ENCODE assay signal across 12 cellular contexts in genomic region chr16:19517424-19518089, GRCh38. TPM values are rescaled to one million over a fixed set of nuclear protein-coding genes. Genes with fewer than 3 reads are reported as not detected.
DNase-seq lines count a peak whose midpoint lies in the region; ATAC-seq, FAIRE-seq and TF ChIP-seq lines count a peak whose summit lies in the region.
"Had no signal": no experiment of that assay in that cellular context is flagged by ENCODE, and none has a peak within 500 bp of the region (broad histone marks: within the 10 kb centered on the region; RNA-seq: fewer than 3 reads in every experiment).

No MANE protein-coding gene starts in this region.

- in situ Hi-C loops in GM12878 (cut with MboI) = no loop called here

- H3K4me3 Mint-ChIP-seq in activated CD4-positive, alpha-beta T cell treated with anti-CD3 and anti-CD28 coated beads, Interleukin-2, amount 10 ng/mL, durations not matched to agents 7 days and 5 days = no peak overlapping the region

- peaks cover 37% of the 10 kb centered on the region for H3K36me3 Mint-ChIP-seq in activated CD4-positive, alpha-beta T cell treated with anti-CD3 and anti-CD28 coated beads, Interleukin-2, amount 10 ng/mL, durations not matched to agents 7 days and 5 days (ENCODE audit: low read depth)

- no peaks in the 10 kb centered on the region for H3K27me3 ChIP-seq in GM12878 (replicated peaks in 1 of 2; ENCODE audit: control insufficient read depth in 2 of 2, insufficient read depth in 2 of 2, low read length in 1 of 2)

- H4K20me1 ChIP-seq in GM12878 (ENCODE audit: control insufficient read depth, insufficient read depth) = no peaks in the 10 kb centered on the region
- no peaks in the 10 kb centered on the region for H4K20me1 ChIP-seq in OCI-LY7 (ENCODE audit: insufficient read depth, low read length)

- H3K9me3 Mint-ChIP-seq in activated CD4-positive, alpha-beta T cell treated with anti-CD3 and anti-CD28 coated beads, Interleukin-2, amount 10 ng/mL, durations not matched to agents 7 days and 5 days = no peaks in the 10 kb centered on the region

- peaks cover 0 to 10% of the 10 kb centered on the region in 2 experiments; a peak in 2 of 4 replicates for H3K36me3 ChIP-seq in GM12878 (ENCODE audit: control insufficient read depth in 2 of 2, insufficient read depth in 2 of 2, low read length in 1 of 2)
- peaks cover 56% of the 10 kb centered on the region for H3K36me3 ChIP-seq in OCI-LY7 (ENCODE audit: insufficient read depth, low read length)

- peak overlapping the region; percentile 10 for H3K27ac Mint-ChIP-seq in activated CD4-positive, alpha-beta T cell treated with anti-CD3 and anti-CD28 coated beads, Interleukin-2, amount 10 ng/mL, durations not matched to agents 7 days and 5 days

- POLR2A ChIA-PET in activated CD4-positive, alpha-beta T cell treated with anti-CD3 and anti-CD28 coated beads, Interleukin-2, amount 10 ng/mL, durations not matched to agents 7 days and 5 days (lab: Charles Lee) = no interaction called here
- POLR2A ChIA-PET in GM12878 (lab: Charles Lee) (interaction anchor here (0.6 kb wide), 1 partner anchor 426 kb away, joined by 5 read pairs; no protein-coding TSS in a partner anchor), OCI-LY7 (lab: Charles Lee) (no interaction called here)

- no peaks in the 10 kb centered on the region for H3K9me2 ChIP-seq in OCI-LY7 (ENCODE audit: insufficient read depth, low read length)

- peaks cover 50% of the 10 kb centered on the region for H3K4me1 Mint-ChIP-seq in activated CD4-positive, alpha-beta T cell treated with anti-CD3 and anti-CD28 coated beads, Interleukin-2, amount 10 ng/mL, durations not matched to agents 7 days and 5 days

- SMC1A ChIA-PET in GM12878 (lab: Charles Lee; ENCODE audit: uncharacterized antibody, unreplicated experiment) = interaction anchor here (0.9 to 1.7 kb wide), 4 partner anchors 9 to 129 kb away, joined by 3 to 5 read pairs (median 4); no protein-coding TSS in a partner anchor

- H3K4me1 ChIP-seq in GM12878 (ENCODE audit: control insufficient read depth, insufficient read depth, low read length) (peaks cover 7% of the 10 kb centered on the region), OCI-LY7 (ENCODE audit: insufficient read depth, low read length, poor library complexity, severe bottlenecking) (peaks cover 26% of the 10 kb centered on the region)

- no peak for TF ChIP-seq RAD21 in GM12878 (IDR thresholded peaks at IDR 0.05; ENCODE audit: insufficient read depth, low read depth, low read length)

- intact Hi-C loops in GM12878 (cut with micrococcal nuclease; ENCODE audit: unreplicated experiment) (no loop called here), OCI-LY7 (cut with micrococcal nuclease; ENCODE audit: unreplicated experiment) (no loop called here)

- no peak overlapping the region for H2AFZ ChIP-seq in GM12878 (ENCODE audit: control insufficient read depth, low read depth, low read length)
- no peak overlapping the region for H2AFZ ChIP-seq in OCI-LY7 (ENCODE audit: low read length)

- TF ChIP-seq CTCF in GM12878 (IDR thresholded peaks at IDR 0.05 in 2 of 3, conservative IDR thresholded peaks at IDR 0.05 in 1 of 3; ENCODE audit: control insufficient read depth in 2 of 3, extremely low read depth in 1 of 3, insufficient read depth in 1 of 3, low read depth in 3 of 3, low read length in 3 of 3) (no peak), OCI-LY7 (conservative IDR thresholded peaks at IDR 0.05; ENCODE audit: low read length) (no peak)

- no peaks in the 10 kb centered on the region for H3K27me3 Mint-ChIP-seq in activated CD4-positive, alpha-beta T cell treated with anti-CD3 and anti-CD28 coated beads, Interleukin-2, amount 10 ng/mL, durations not matched to agents 7 days and 5 days

- no peak for DNase-seq in activated CD4-positive, alpha-beta T cell treated with anti-CD3 and anti-CD28 coated beads, Interleukin-2, amount 10 ng/mL, durations not matched to agents 7 days and 5 days
- no peak for DNase-seq in activated CD4-positive, alpha-beta T cell treated with anti-CD3 and anti-CD28 coated beads, Interleukin-2, amount 50 U/mL, for 48 hours
- DNase-seq in NCI-H2196 treated with DMSO at 0.1 percent for 48 hours (lab: John Stamatoyannopoulos, UW; ENCODE audit: unreplicated experiment) = peak; percentile 22
- no peak for DNase-seq in GM12878 (ENCODE audit: low read depth, low spot score)
- DNase-seq in renal cortical epithelial cell (ENCODE audit: low read depth) = peak; percentile 85
- no peak for DNase-seq in OCI-LY7 (ENCODE audit: low spot score)
- DNase-seq in stimulated activated CD8-positive, alpha-beta memory T cell treated with anti-CD3 and anti-CD28 coated beads, Interleukin-4, amount 100 ng/mL, for 48 hours = no peak
- no peak for DNase-seq in COLO829 (ENCODE audit: low spot score)
- DNase-seq: GF-D8, NCI-H526, right cardiac atrium had no signal

- H3K27ac ChIP-seq in GM12878 (ENCODE audit: control insufficient read depth, insufficient read depth) (no peak overlapping the region), OCI-LY7 (ENCODE audit: low read depth, low read length, poor library complexity, severe bottlenecking) (no peak overlapping the region)

- 0 out of 3 replicates have a peak, but pooled peaks cover 2% of the 10 kb centered on the region for H3K9me3 ChIP-seq in GM12878 (replicated peaks; ENCODE audit: control insufficient read depth, insufficient read depth, low read length)
- no peaks in the 10 kb centered on the region for H3K9me3 ChIP-seq in OCI-LY7 (ENCODE audit: low read length)

- H3K4me3 ChIP-seq in GM12878 (peak overlapping the region; percentile 10; the same call in 1 of the 2 replicates), OCI-LY7 (ENCODE audit: low read depth, low read length, poor library complexity, severe bottlenecking) (no peak overlapping the region)

- H3K9ac ChIP-seq in GM12878 (ENCODE audit: control insufficient read depth, insufficient read depth, low read length) = no peak overlapping the region

- H3K79me2 ChIP-seq in GM12878 (ENCODE audit: control insufficient read depth, insufficient read depth, low read length) = peaks cover 39% of the 10 kb centered on the region
- H3K79me2 ChIP-seq in OCI-LY7 (ENCODE audit: insufficient read depth, low read depth, low read length) = peaks cover 38% of the 10 kb centered on the region

- peak overlapping the region; percentile 62 for H3K4me2 ChIP-seq in GM12878 (ENCODE audit: control insufficient read depth, insufficient read depth)
- H3K4me2 ChIP-seq in OCI-LY7 (ENCODE audit: low read length) = no peak overlapping the region

- TF ChIP-seq POLR2A in GM12878 (IDR thresholded peaks at IDR 0.05; ENCODE audit: low read depth, low read length) = no peak

- ATAC-seq in GM12878 = peak; percentile 26
- ATAC-seq: right cardiac atrium had no signal

- FAIRE-seq in GM12878 (lab: Jason Lieb, UNC) = no peak
- FAIRE-seq: urothelium cell line had no signal

- TF ChIP-seq EP300 in GM12878 (IDR thresholded peaks at IDR 0.05; ENCODE audit: borderline replicate concordance in 1 of 2, control insufficient read depth in 1 of 2, low read depth in 2 of 2, low read length in 2 of 2) = no peak

- 66% methylated on average over 7 of the region's 8 CpGs for WGBS in GM12878 (ENCODE audit: insufficient coverage, insufficient replicate concordance, low lambda C conversion rate, missing lambda C conversion rate)

- RAD21 ChIA-PET in GM12878 (lab: Charles Lee; ENCODE audit: unreplicated experiment) = interaction anchor here (1.7 to 2.5 kb wide), 2 partner anchors 15 to 38 kb away, joined by 4 to 7 read pairs; partner anchors contain the start of gene VPS35L

- CTCF ChIA-PET in activated CD4-positive, alpha-beta T cell treated with anti-CD3 and anti-CD28 coated beads, Interleukin-2, amount 10 ng/mL, durations not matched to agents 7 days and 5 days (lab: Charles Lee) = interaction anchor here (0.6 to 2.2 kb wide), 3 partner anchors 27 to 385 kb away, joined by 3 to 4 read pairs (median 4); no protein-coding TSS in a partner anchor
- CTCF ChIA-PET in GM12878 (lab: Yijun Ruan, JAX) = interaction anchor here (1.6 to 4.5 kb wide), 4 partner anchors 11 to 128 kb away, joined by 4 to 23 read pairs (median 14); no protein-coding TSS in a partner anchor
- CTCF ChIA-PET in OCI-LY7 (lab: Charles Lee; ENCODE audit: unreplicated experiment) = no interaction called here

- BruUV-seq in GM12878 (replicated peaks; lab: Mats Ljungman, UMichigan) = no TSS peak
- BruUV-seq in OCI-LY7 (replicated peaks; lab: Mats Ljungman, UMichigan) = no TSS peak

RNA-seq across cellular contexts. Expression of gene GDE1, which starts 4.3 kb away (rescaled TPM):
- 10 to 100 TPM; 22.9 to 24.6 TPM for total RNA-seq in activated CD4-positive, alpha-beta T cell treated with anti-CD3 and anti-CD28 coated beads, Interleukin-2, amount 10 ng/mL, durations not matched to agents 7 days and 5 days
- total RNA-seq in GM12878 (2013; cell fraction: nucleolus; rRNA removed) = 22.9 and 26.4 TPM in 2 replicates
- 19.9 and 23.3 TPM in 2 replicates for total RNA-seq in GM12878 (2014; rRNA removed)
- 20.6 and 20.8 TPM in 2 replicates for total RNA-seq in GM12878 (2014; rRNA removed; fragmentation: Illumina TruSeq; extraction: Trizol)
- total RNA-seq in GM12878 (2021) = 23.0 and 26.7 TPM in 2 replicates
- polyA plus RNA-seq in GM12878 (2011; ENCODE audit: low read depth) = 18.0 TPM
- 19.9 and 23.3 TPM in 2 replicates for polyA plus RNA-seq in GM12878 (2011; rRNA removed)
- polyA plus RNA-seq in GM12878 (2011; cell fraction: cytosol; rRNA removed) = 16.1 and 17.2 TPM in 2 replicates
- 9.2 and 10.0 TPM in 2 replicates for polyA plus RNA-seq in GM12878 (2011; cell fraction: nucleus; rRNA removed)
- polyA plus RNA-seq in GM12878 (2012) = 17.7 and 17.8 TPM in 2 replicates
- polyA plus RNA-seq in GM12878 (2014; fragmentation: Illumina TruSeq; extraction: Trizol) = 25.0 and 31.2 TPM in 2 replicates
- polyA plus RNA-seq in GM12878 (2014; fragmentation: Nextera tagmentation; extraction: Ambion mirVana) = 10 to 100 TPM; 14.8 to 17.3 TPM
- 21.3 and 22.0 TPM in 2 replicates for polyA plus RNA-seq in GM12878 (2014; rRNA removed)
- 10 to 100 TPM; 29.6 to 31.8 TPM for polyA plus RNA-seq in GM12878 (2016; fragmentation: Nextera tagmentation; extraction: Ambion mirVana)
- 11.3 and 13.0 TPM in 2 replicates for polyA minus RNA-seq in GM12878 (2011; rRNA and poly(A)+ RNA removed)
- polyA minus RNA-seq in GM12878 (2011; cell fraction: cytosol; rRNA and poly(A)+ RNA removed) = 4.0 and 4.4 TPM in 2 replicates
- 8.6 and 15.5 TPM in 2 replicates for polyA minus RNA-seq in GM12878 (2011; cell fraction: nucleus; rRNA and poly(A)+ RNA removed)
- 84.7 and 124 TPM in 2 replicates for total RNA-seq in renal cortical epithelial cell
- 18.5 and 23.4 TPM in 2 replicates for total RNA-seq in OCI-LY7 (2014; rRNA removed; shearing (Covaris generic))
- total RNA-seq in OCI-LY7 (2022) = 30.8 and 33.5 TPM in 2 replicates

RNA-seq across cellular contexts. Expression of gene CCP110, which starts 6.2 kb away (rescaled TPM):
- 10 to 100 TPM; 35.9 to 50.6 TPM for total RNA-seq in activated CD4-positive, alpha-beta T cell treated with anti-CD3 and anti-CD28 coated beads, Interleukin-2, amount 10 ng/mL, durations not matched to agents 7 days and 5 days
- 93.0 and 99.0 TPM in 2 replicates for total RNA-seq in GM12878 (2013; cell fraction: nucleolus; rRNA removed)
- total RNA-seq in GM12878 (2014; rRNA removed) (24.3 and 26.8 TPM in 2 replicates), GM12878 (2014; rRNA removed; fragmentation: Illumina TruSeq; extraction: Trizol) (28.2 and 29.3 TPM in 2 replicates), GM12878 (2021) (18.7 and 25.1 TPM in 2 replicates), renal cortical epithelial cell (7.5 and 19.4 TPM in 2 replicates), OCI-LY7 (2022) (38.4 and 49.9 TPM in 2 replicates)
- 9.8 TPM for polyA plus RNA-seq in GM12878 (2011; ENCODE audit: low read depth)
- polyA plus RNA-seq in GM12878 (2011; rRNA removed) (34.7 and 50.9 TPM in 2 replicates), GM12878 (2014; fragmentation: Illumina TruSeq; extraction: Trizol) (32.8 and 37.3 TPM in 2 replicates), GM12878 (2014; fragmentation: Nextera tagmentation; extraction: Ambion mirVana) (1 to 10 TPM; 6.4 to 7.9 TPM), GM12878 (2014; rRNA removed) (18.6 and 19.6 TPM in 2 replicates), GM12878 (2016; fragmentation: Nextera tagmentation; extraction: Ambion mirVana) (10 to 100 TPM; 35.0 to 38.1 TPM)
- 13.0 and 13.3 TPM in 2 replicates for polyA plus RNA-seq in GM12878 (2011; cell fraction: cytosol; rRNA removed)
- 21.2 and 27.5 TPM in 2 replicates for polyA plus RNA-seq in GM12878 (2011; cell fraction: nucleus; rRNA removed)
- 12.2 and 18.4 TPM in 2 replicates for polyA plus RNA-seq in GM12878 (2012)
- polyA minus RNA-seq in GM12878 (2011; rRNA and poly(A)+ RNA removed) = 15.6 and 23.2 TPM in 2 replicates
- polyA minus RNA-seq in GM12878 (2011; cell fraction: cytosol; rRNA and poly(A)+ RNA removed) = 12.2 and 16.0 TPM in 2 replicates
- 18.3 and 27.0 TPM in 2 replicates for polyA minus RNA-seq in GM12878 (2011; cell fraction: nucleus; rRNA and poly(A)+ RNA removed)
- total RNA-seq in OCI-LY7 (2014; rRNA removed; shearing (Covaris generic)) = 22.6 and 29.2 TPM in 2 replicates

RNA-seq across cellular contexts. Expression of gene VPS35L, which starts 37.9 kb away (rescaled TPM):
- 10 to 100 TPM; 59.3 to 59.6 TPM for total RNA-seq in activated CD4-positive, alpha-beta T cell treated with anti-CD3 and anti-CD28 coated beads, Interleukin-2, amount 10 ng/mL, durations not matched to agents 7 days and 5 days
- 85.6 and 87.7 TPM in 2 replicates for total RNA-seq in GM12878 (2013; cell fraction: nucleolus; rRNA removed)
- total RNA-seq in GM12878 (2014; rRNA removed) (22.1 and 22.5 TPM in 2 replicates), GM12878 (2014; rRNA removed; fragmentation: Illumina TruSeq; extraction: Trizol) (27.3 and 27.8 TPM in 2 replicates), GM12878 (2021) (35.7 and 42.3 TPM in 2 replicates), renal cortical epithelial cell (26.0 and 49.0 TPM in 2 replicates), OCI-LY7 (2022) (59.9 and 65.2 TPM in 2 replicates)
- polyA plus RNA-seq in GM12878 (2011; ENCODE audit: low read depth) = 10.7 TPM
- polyA plus RNA-seq in GM12878 (2011; rRNA removed) (14.9 TPM in 2 replicates), GM12878 (2014; fragmentation: Illumina TruSeq; extraction: Trizol) (34.3 and 34.4 TPM in 2 replicates), GM12878 (2014; fragmentation: Nextera tagmentation; extraction: Ambion mirVana) (10 to 100 TPM; 15.2 to 20.2 TPM), GM12878 (2014; rRNA removed) (23.6 and 24.8 TPM in 2 replicates), GM12878 (2016; fragmentation: Nextera tagmentation; extraction: Ambion mirVana) (10 to 100 TPM; 43.6 to 44.1 TPM)
- polyA plus RNA-seq in GM12878 (2011; cell fraction: cytosol; rRNA removed) = 20.3 and 23.6 TPM in 2 replicates
- polyA plus RNA-seq in GM12878 (2011; cell fraction: nucleus; rRNA removed) = 34.6 and 36.1 TPM in 2 replicates
- 13.1 and 15.7 TPM in 2 replicates for polyA plus RNA-seq in GM12878 (2012)
- 52.6 and 55.4 TPM in 2 replicates for polyA minus RNA-seq in GM12878 (2011; rRNA and poly(A)+ RNA removed)
- 15.5 and 21.2 TPM in 2 replicates for polyA minus RNA-seq in GM12878 (2011; cell fraction: cytosol; rRNA and poly(A)+ RNA removed)
- polyA minus RNA-seq in GM12878 (2011; cell fraction: nucleus; rRNA and poly(A)+ RNA removed) = 42.8 and 57.3 TPM in 2 replicates
- 13.1 and 16.5 TPM in 2 replicates for total RNA-seq in OCI-LY7 (2014; rRNA removed; shearing (Covaris generic))

Comparison
In these comparisons a context has a peak if more than half of its experiments do, and no peak if none do; other contexts are left out.
1. DNase-seq: peak in NCI-H2196 treated with DMSO at 0.1 percent for 48 hours (single experiment) and renal cortical epithelial cell (single experiment); none in activated CD4-positive, alpha-beta T cell treated with anti-CD3 and anti-CD28 coated beads, Interleukin-2, amount 10 ng/mL, durations not matched to agents 7 days and 5 days (single experiment), activated CD4-positive, alpha-beta T cell treated with anti-CD3 and anti-CD28 coated beads, Interleukin-2, amount 50 U/mL, for 48 hours (0 of 2), GM12878 (single experiment), OCI-LY7 (single experiment), stimulated activated CD8-positive, alpha-beta memory T cell treated with anti-CD3 and anti-CD28 coated beads, Interleukin-4, amount 100 ng/mL, for 48 hours (single experiment) and COLO829 (single experiment).